In genomic region chr6:31560697-31561058, GRCh38 we compare ENCODE assay signal across 1 cellular context.
TF ChIP-seq lines count a peak whose summit lies in the region.

No MANE protein-coding gene starts in this region.

TF ChIP-seq in K562, 482 proteins besides CTCF, POLR2A, EP300 and RAD21:
- TF ChIP-seq ZNF785 (CRISPR knock-in tag; IDR thresholded peaks at IDR 0.05) (no peak), SOX6 (IDR thresholded peaks at IDR 0.05) (no peak), ZNF175 (CRISPR knock-in tag; IDR thresholded peaks at IDR 0.05; ENCODE audit: low read depth) (0 out of 2 replicates have a peak, but pooled peaks have one; percentile 1), E2F8 (IDR thresholded peaks at IDR 0.05; ENCODE audit: low read depth, partially characterized antibody) (peak; percentile 7), ZFX (CRISPR knock-in tag; IDR thresholded peaks at IDR 0.05) (no peak), FOSL1 (tag; conservative IDR thresholded peaks at IDR 0.05) (peak; percentile 53; the same call in 1 of the 2 replicates), ZBTB12 (CRISPR knock-in tag; IDR thresholded peaks at IDR 0.05) (no peak), HMBOX1 (IDR thresholded peaks at IDR 0.05) (peak; percentile 60; the same call in 1 of the 2 replicates), NR2C2 (CRISPR knock-in tag; IDR thresholded peaks at IDR 0.05) (no peak), NR2C2 (tag; IDR thresholded peaks at IDR 0.05) (0 out of 2 replicates have a peak, but pooled peaks have one; percentile 18), DPF2 (IDR thresholded peaks at IDR 0.05) (0 out of 2 replicates have a peak, but pooled peaks have one; percentile 18), ZNF584 (CRISPR knock-in tag; IDR thresholded peaks at IDR 0.05; ENCODE audit: low read depth) (0 out of 2 replicates have a peak, but pooled peaks have one; percentile 9), CUX1 (CRISPR knock-in tag; IDR thresholded peaks at IDR 0.05) (no peak), ZNF778 (CRISPR knock-in tag; IDR thresholded peaks at IDR 0.05) (no peak)
